ENCODE assay signal across 17 cellular contexts in genomic region chr20:36391456-36391855, GRCh38.
DNase-seq lines count a peak whose midpoint lies in the region; ATAC-seq and TF ChIP-seq lines count a peak whose summit lies in the region.
"Had no signal": no experiment of that assay in that cellular context is flagged by ENCODE, and none has a peak within 500 bp of the region (broad histone marks: within the 10 kb centered on the region; RNA-seq: fewer than 3 reads in every experiment).

No MANE protein-coding gene starts in this region.

- H3K4me3 ChIP-seq in endodermal cell (ENCODE audit: low read length) (no peak overlapping the region), heart right ventricle (no peak overlapping the region)
- H3K4me3 ChIP-seq: gastroesophageal sphincter, lower lobe of right lung had no signal

- H3K9me3 Mint-ChIP-seq in endodermal cell: peaks cover 3% of the 10 kb centered on the region
- H3K9me3 Mint-ChIP-seq: naive thymus-derived CD8-positive, alpha-beta T cell had no signal

- H3K4me3 Mint-ChIP-seq in endodermal cell: no peak overlapping the region
- H3K4me3 Mint-ChIP-seq: naive thymus-derived CD8-positive, alpha-beta T cell had no signal

- H3K9me3 ChIP-seq in endodermal cell (ENCODE audit: control insufficient read depth, low read length): no peaks in the 10 kb centered on the region
- no peaks in the 10 kb centered on the region for H3K9me3 ChIP-seq in heart right ventricle
- H3K9me3 ChIP-seq: gastroesophageal sphincter, lower lobe of right lung had no signal

- ATAC-seq in GM19328 (IDR thresholded peaks at IDR 0.05; ENCODE audit: unreplicated experiment) (no peak), heart right ventricle (no peak)
- ATAC-seq: gastroesophageal sphincter; naive thymus-derived CD8-positive, alpha-beta T cell had no signal

- H3K4me1 ChIP-seq in endodermal cell (ENCODE audit: control insufficient read depth, insufficient read depth, low read length) (no peaks in the 10 kb centered on the region), heart right ventricle (no peaks in the 10 kb centered on the region)
- H3K4me1 ChIP-seq: gastroesophageal sphincter, lower lobe of right lung, parathyroid adenoma had no signal

- no peaks in the 10 kb centered on the region for H3K27me3 ChIP-seq in endodermal cell (ENCODE audit: control insufficient read depth, insufficient read depth, low read length, poor library complexity, severe bottlenecking)
- H3K27me3 ChIP-seq in heart right ventricle: peaks cover 0 to 27% (median 6%) of the 10 kb centered on the region in 7 donors

- peaks cover 9% of the 10 kb centered on the region for H3K4me1 Mint-ChIP-seq in endodermal cell

- peaks cover 2% of the 10 kb centered on the region for H3K27me3 Mint-ChIP-seq in endodermal cell (ENCODE audit: insufficient read depth)

- peak overlapping the region; percentile 69 for H3K27ac Mint-ChIP-seq in endodermal cell

- intact Hi-C loops in heart right ventricle (cut with DNase I): no loop called here

- no peaks in the 10 kb centered on the region for H3K36me3 Mint-ChIP-seq in endodermal cell (ENCODE audit: low read depth)
- H3K36me3 Mint-ChIP-seq: naive thymus-derived CD8-positive, alpha-beta T cell had no signal

- H3K9ac ChIP-seq in endodermal cell (ENCODE audit: extremely low read depth, low read length, poor library complexity, severe bottlenecking): no peak overlapping the region
- H3K9ac ChIP-seq: parathyroid adenoma had no signal

- DNase-seq in ELR (ENCODE audit: low read depth) (peak; percentile 54), SW480 (ENCODE audit: low spot score) (peak; percentile 31), endodermal cell (peak; percentile 91), nucleus accumbens (lab: John Stamatoyannopoulos, UW) (peak in 34 of 56 donors; percentile 11 to 82 (median 41)), heart right ventricle (no peak), HPDE6-E6E7 (ENCODE audit: extremely low spot score) (no peak)
- DNase-seq in stimulated activated naive CD4-positive, alpha-beta T cell treated with Interleukin-2 at 50 U/mL for 16 hours (lab: John Stamatoyannopoulos, UW): no peak
- DNase-seq: activated CD4-positive, alpha-beta T cell treated with anti-CD3 and anti-CD28 coated beads, Interleukin-2, amount 50 U/mL, for 4 hours; aorta; cortex of kidney; lower lobe of right lung; naive thymus-derived CD8-positive, alpha-beta T cell; NCI-H1930; stimulated activated CD4-positive, alpha-beta T cell treated with anti-CD3 and anti-CD28 coated beads, Interleukin-2, amount 100 ng/mL, for 24 hours had no signal

- H3K36me3 ChIP-seq in endodermal cell (ENCODE audit: control insufficient read depth, insufficient read depth, low read length) (no peaks in the 10 kb centered on the region), heart right ventricle (no peaks in the 10 kb centered on the region)
- H3K36me3 ChIP-seq: gastroesophageal sphincter, lower lobe of right lung had no signal

- TF ChIP-seq CTCF in endodermal cell (conservative IDR thresholded peaks at IDR 0.05): no peak
- no peak for TF ChIP-seq CTCF in heart right ventricle (IDR thresholded peaks at IDR 0.05)

- WGBS in endodermal cell (ENCODE audit: insufficient coverage in 1 of 2, insufficient read length in 1 of 2), 2 experiments: 0 to 39% methylated on average over 3 to 5 of the region's 5 CpGs
- WGBS in heart right ventricle, 2 donors: 16 to 17% methylated on average over 5 of the region's 5 CpGs

- H3K27ac ChIP-seq in endodermal cell (ENCODE audit: low read depth, low read length) (peak overlapping the region; percentile 44), heart right ventricle (no peak overlapping the region)
- H3K27ac ChIP-seq: gastroesophageal sphincter, lower lobe of right lung, parathyroid adenoma had no signal

Comparison
In these comparisons a context has a peak if more than half of its experiments do, and no peak if none do; other contexts are left out.
1. DNase-seq: peak in ELR (single experiment), SW480 (single experiment), endodermal cell (single experiment) and nucleus accumbens (34 of 56); none in heart right ventricle (0 of 2), HPDE6-E6E7 (single experiment) and stimulated activated naive CD4-positive, alpha-beta T cell treated with Interleukin-2 at 50 U/mL for 16 hours (single experiment).